In genomic region chr2:241770185-241770935, GRCh38 we compare ENCODE assay signal across 1 cellular context.
TF ChIP-seq lines count a peak whose summit lies in the region.

No MANE protein-coding gene starts in this region.

TF ChIP-seq in HepG2, 621 proteins besides CTCF, POLR2A, EP300 and RAD21 (continued from another document and continues in another):
- TF ChIP-seq TGIF2 (CRISPR knock-in tag; IDR thresholded peaks at IDR 0.05), result no peak; the same call in 1 of the 2 replicates
- TF ChIP-seq ZNF557 (CRISPR knock-in tag; IDR thresholded peaks at IDR 0.05), result peak; percentile 93; the same call in 1 of the 2 replicates
- peak; percentile 61; the same call in 1 of the 2 replicates for TF ChIP-seq FUBP1 (CRISPR knock-in tag; IDR thresholded peaks at IDR 0.05; ENCODE audit: borderline replicate concordance)
- no peak for TF ChIP-seq NFATC3 (CRISPR knock-in tag; IDR thresholded peaks at IDR 0.05)
- no peak for TF ChIP-seq NR3C1 (CRISPR knock-in tag; IDR thresholded peaks at IDR 0.05)
- peak; percentile 87; the same call in 1 of the 2 replicates for TF ChIP-seq RFXAP (CRISPR knock-in tag; IDR thresholded peaks at IDR 0.05; ENCODE audit: borderline replicate concordance)
- no peak; the same call in 1 of the 2 replicates for TF ChIP-seq TRAFD1 (CRISPR knock-in tag; IDR thresholded peaks at IDR 0.05; ENCODE audit: borderline replicate concordance)
- TF ChIP-seq ZSCAN29 (CRISPR knock-in tag; conservative IDR thresholded peaks at IDR 0.05), result peak; percentile 57; the same call in 1 of the 2 replicates
- TF ChIP-seq HNF4A (CRISPR knock-in tag; IDR thresholded peaks at IDR 0.05), result peak; percentile 99
- no peak for TF ChIP-seq ZNF781 (CRISPR knock-in tag; IDR thresholded peaks at IDR 0.05; ENCODE audit: borderline replicate concordance, not compliant biosample characterization)
- TF ChIP-seq HHEX (CRISPR knock-in tag; IDR thresholded peaks at IDR 0.05), result peak; percentile 53
- no peak; the same call in none of the 2 replicates for TF ChIP-seq DPF2 (CRISPR knock-in tag; IDR thresholded peaks at IDR 0.05; ENCODE audit: borderline replicate concordance, low read depth)
- peak; percentile 94; the same call in 1 of the 2 replicates for TF ChIP-seq ZNF441 (CRISPR knock-in tag; IDR thresholded peaks at IDR 0.05; ENCODE audit: borderline replicate concordance)
- no peak for TF ChIP-seq NFRKB (IDR thresholded peaks at IDR 0.05)
- peak; percentile 85 for TF ChIP-seq RBM22 (optimal IDR thresholded peaks at IDR 0.05; ENCODE audit: low read length)
- peak; percentile 99 for TF ChIP-seq ZNF124 (CRISPR knock-in tag; IDR thresholded peaks at IDR 0.05)
- 0 out of 2 replicates have a peak, but pooled peaks have one; percentile 1 for TF ChIP-seq ETS1 (CRISPR knock-in tag; IDR thresholded peaks at IDR 0.05)
- peak; percentile 88 for TF ChIP-seq ZFP1 (CRISPR knock-in tag; IDR thresholded peaks at IDR 0.05)
- TF ChIP-seq SNAI1 (CRISPR knock-in tag; IDR thresholded peaks at IDR 0.05; ENCODE audit: borderline replicate concordance), result no peak
- no peak; the same call in 1 of the 2 replicates for TF ChIP-seq ATF6 (CRISPR knock-in tag; conservative IDR thresholded peaks at IDR 0.05)
- TF ChIP-seq POGZ (CRISPR knock-in tag; IDR thresholded peaks at IDR 0.05), result peak; percentile 91
- no peak for TF ChIP-seq SMARCE1 (IDR thresholded peaks at IDR 0.05; ENCODE audit: borderline replicate concordance)
- TF ChIP-seq PAX8 (CRISPR knock-in tag; IDR thresholded peaks at IDR 0.05; ENCODE audit: borderline replicate concordance), result no peak
- peak; percentile 96 for TF ChIP-seq STAT6 (CRISPR knock-in tag; IDR thresholded peaks at IDR 0.05; ENCODE audit: borderline replicate concordance)
- peak; percentile 37; the same call in 1 of the 2 replicates for TF ChIP-seq SMC3 (IDR thresholded peaks at IDR 0.05; ENCODE audit: low read length)
- peak; percentile 69; the same call in 1 of the 2 replicates for TF ChIP-seq TFDP1 (CRISPR knock-in tag; IDR thresholded peaks at IDR 0.05; ENCODE audit: borderline replicate concordance)
- no peak for TF ChIP-seq ZNF562 (CRISPR knock-in tag; IDR thresholded peaks at IDR 0.05; ENCODE audit: borderline replicate concordance)
- peak; percentile 90 for TF ChIP-seq NR0B2 (CRISPR knock-in tag; IDR thresholded peaks at IDR 0.05)
- peak; percentile 96 for TF ChIP-seq ZSCAN25 (CRISPR knock-in tag; IDR thresholded peaks at IDR 0.05)
- peak; percentile 5; the same call in 1 of the 2 replicates for TF ChIP-seq HINFP (CRISPR knock-in tag; IDR thresholded peaks at IDR 0.05; ENCODE audit: low read depth)
- peak; percentile 97 for TF ChIP-seq ZNF740 (CRISPR knock-in tag; IDR thresholded peaks at IDR 0.05)
- no peak; the same call in 1 of the 2 replicates for TF ChIP-seq ZBTB44 (CRISPR knock-in tag; IDR thresholded peaks at IDR 0.05)
- 0 out of 2 replicates have a peak, but pooled peaks have one; percentile 33 for TF ChIP-seq ZNF484 (CRISPR knock-in tag; IDR thresholded peaks at IDR 0.05; ENCODE audit: borderline replicate concordance, low read depth)
- TF ChIP-seq RXRA (CRISPR knock-in tag; IDR thresholded peaks at IDR 0.05), result peak; percentile 94
- TF ChIP-seq ZNF235 (CRISPR knock-in tag; IDR thresholded peaks at IDR 0.05; ENCODE audit: borderline replicate concordance), result 0 out of 2 replicates have a peak, but pooled peaks have one; percentile 83
- peak; percentile 16; the same call in 1 of the 2 replicates for TF ChIP-seq ZBTB1 (CRISPR knock-in tag; IDR thresholded peaks at IDR 0.05; ENCODE audit: borderline replicate concordance)
- TF ChIP-seq ZSCAN31 (CRISPR knock-in tag; IDR thresholded peaks at IDR 0.05; ENCODE audit: low read depth), result peak; percentile 90; the same call in 1 of the 2 replicates
- TF ChIP-seq TAF1 (CRISPR knock-in tag; IDR thresholded peaks at IDR 0.05), result peak; percentile 98
- TF ChIP-seq CEBPZ (IDR thresholded peaks at IDR 0.05; ENCODE audit: low read length), result no peak
- no peak for TF ChIP-seq NCOA1 (CRISPR knock-in tag; IDR thresholded peaks at IDR 0.05)
